21 cellular contexts compared by ENCODE assay signal in genomic region chr1:152441756-152442155, GRCh38. TPM values are rescaled to one million over a fixed set of nuclear protein-coding genes. Genes with fewer than 3 reads are reported as not detected.
DNase-seq lines count a peak whose midpoint lies in the region; ATAC-seq and TF ChIP-seq lines count a peak whose summit lies in the region.
"Had no signal": no experiment of that assay in that cellular context is flagged by ENCODE, and none has a peak within 500 bp of the region (broad histone marks: within the 10 kb centered on the region; RNA-seq: fewer than 3 reads in every experiment).

No MANE protein-coding gene starts in this region.

- H3K27me3 Mint-ChIP-seq in GM23338 (ENCODE audit: insufficient read depth, low read depth, poor library complexity): peaks cover 4% of the 10 kb centered on the region
- H3K27me3 Mint-ChIP-seq: IgD-negative memory B cell had no signal

- H3K79me2 ChIP-seq in GM23338 (replicated peaks; ENCODE audit: insufficient read depth): no peaks in the 10 kb centered on the region

- H3K4me1 Mint-ChIP-seq in GM23338: no peaks in the 10 kb centered on the region

- no peaks in the 10 kb centered on the region for H3K9me3 ChIP-seq in SJSA1 (replicated peaks)
- no peaks in the 10 kb centered on the region for H3K9me3 ChIP-seq in esophagus muscularis mucosa
- no peaks in the 10 kb centered on the region for H3K9me3 ChIP-seq in stomach smooth muscle (ENCODE audit: control insufficient read depth in 2 of 2, low read length in 2 of 2)
- H3K9me3 ChIP-seq: A549, HAP-1 had no signal

- TF ChIP-seq POLR2A in esophagus muscularis mucosa (IDR thresholded peaks at IDR 0.05; ENCODE audit: low read depth): no peak

- H3K9ac ChIP-seq in stomach smooth muscle (ENCODE audit: low read length in 2 of 2): no peak overlapping the region

- no peak overlapping the region for H3K4me3 ChIP-seq in GM23338
- H3K4me3 ChIP-seq in SJSA1: no peak overlapping the region
- no peak overlapping the region for H3K4me3 ChIP-seq in esophagus muscularis mucosa
- no peak overlapping the region for H3K4me3 ChIP-seq in stomach smooth muscle (ENCODE audit: low read length in 2 of 2)
- H3K4me3 ChIP-seq: A549, HAP-1 had no signal

- TF ChIP-seq EP300 in esophagus muscularis mucosa (IDR thresholded peaks at IDR 0.05): no peak

- 100% methylated on average over 2 of the region's 2 CpGs for WGBS in esophagus muscularis mucosa

- no peaks in the 10 kb centered on the region for H4K20me1 ChIP-seq in GM23338 (replicated peaks; ENCODE audit: insufficient read depth)

- H3K27ac Mint-ChIP-seq in GM23338: no peak overlapping the region
- H3K27ac Mint-ChIP-seq: CD8-positive, alpha-beta T cell; IgD-negative memory B cell had no signal

- H3K9me2 ChIP-seq in GM23338 (ENCODE audit: insufficient read depth): no peaks in the 10 kb centered on the region

- no peaks in the 10 kb centered on the region for H3K9me3 Mint-ChIP-seq in GM23338
- H3K9me3 Mint-ChIP-seq: CD14-positive monocyte; CD8-positive, alpha-beta T cell; IgD-negative memory B cell had no signal

- H3K4me3 Mint-ChIP-seq in GM23338: no peak overlapping the region
- H3K4me3 Mint-ChIP-seq: CD14-positive monocyte; CD8-positive, alpha-beta T cell; IgD-negative memory B cell had no signal

- no peaks in the 10 kb centered on the region for H3F3A ChIP-seq in GM23338 (replicated peaks; ENCODE audit: low read depth)

- TF ChIP-seq CTCF in GM23338 (conservative IDR thresholded peaks at IDR 0.05; ENCODE audit: low read depth in 2 of 2) (no peak), esophagus muscularis mucosa (IDR thresholded peaks at IDR 0.05) (no peak)

- H3K36me3 ChIP-seq in GM23338 (ENCODE audit: insufficient read depth) (no peaks in the 10 kb centered on the region), SJSA1 (no peaks in the 10 kb centered on the region), esophagus muscularis mucosa (no peaks in the 10 kb centered on the region), stomach smooth muscle (ENCODE audit: control insufficient read depth in 2 of 2, insufficient read depth in 2 of 2, low read length in 2 of 2) (no peaks in the 10 kb centered on the region)
- H3K36me3 ChIP-seq: HAP-1 had no signal

- H2AFZ ChIP-seq in GM23338: peak overlapping the region; percentile 88; the same call in 1 of the 2 replicates

- ATAC-seq in GM23338 (no peak), GM18873 (IDR thresholded peaks at IDR 0.05; ENCODE audit: low FRiP score, unreplicated experiment) (no peak), GM21515 (IDR thresholded peaks at IDR 0.05; ENCODE audit: unreplicated experiment) (no peak), GM18868 (IDR thresholded peaks at IDR 0.05; ENCODE audit: unreplicated experiment) (no peak)
- ATAC-seq: CD8-positive, alpha-beta T cell had no signal

- peaks cover 3% of the 10 kb centered on the region; the same call in 1 of the 2 replicates for H3K4me1 ChIP-seq in GM23338 (ENCODE audit: insufficient read depth)
- H3K4me1 ChIP-seq in SJSA1 (replicated peaks): peaks cover 57% of the 10 kb centered on the region
- H3K4me1 ChIP-seq in esophagus muscularis mucosa: peaks cover 0 to 11% (median 2%) of the 10 kb centered on the region in 4 donors
- H3K4me1 ChIP-seq in stomach smooth muscle (ENCODE audit: control insufficient read depth, insufficient read depth, low read length): peaks cover 11% of the 10 kb centered on the region
- H3K4me1 ChIP-seq: A549, HAP-1 had no signal

- no peak overlapping the region for H3K4me2 ChIP-seq in GM23338
- H3K4me2 ChIP-seq: A549 had no signal

- H3K27ac ChIP-seq in GM23338 (ENCODE audit: low read depth) (no peak overlapping the region), SJSA1 (peak overlapping the region; percentile 58), esophagus muscularis mucosa (replicated peaks in 1 of 4) (no peak overlapping the region), stomach smooth muscle (ENCODE audit: low read length) (peak overlapping the region; percentile 2)
- H3K27ac ChIP-seq: A549 had no signal

- H3K36me3 Mint-ChIP-seq in GM23338 (ENCODE audit: low read depth): no peaks in the 10 kb centered on the region
- H3K36me3 Mint-ChIP-seq: CD14-positive monocyte; CD8-positive, alpha-beta T cell had no signal

- intact Hi-C loops in esophagus muscularis mucosa (cut with DNase I): no loop called here

- DNase-seq in GM23338 (ENCODE audit: low spot score) (no peak), SJSA1 (ENCODE audit: low read depth in 1 of 2, low spot score in 2 of 2) (peak in 1 of 2 experiments; percentile 24), esophagus muscularis mucosa (ENCODE audit: extremely low spot score) (peak; percentile 81), ureter (ENCODE audit: low spot score) (no peak)
- DNase-seq: CD8-positive, alpha-beta T cell; COR-L47; DMS153; DND-41; GF-D8 had no signal

- no peaks in the 10 kb centered on the region for H3K27me3 ChIP-seq in GM23338 (ENCODE audit: insufficient read depth)
- H3K27me3 ChIP-seq in SJSA1 (replicated peaks): no peaks in the 10 kb centered on the region
- H3K27me3 ChIP-seq in esophagus muscularis mucosa: no peaks in the 10 kb centered on the region
- H3K27me3 ChIP-seq in stomach smooth muscle (ENCODE audit: control insufficient read depth in 1 of 2, insufficient read depth in 2 of 2, low read length in 2 of 2): no peaks in the 10 kb centered on the region

TF ChIP-seq in GM23338, 12 proteins besides CTCF, POLR2A, EP300 and RAD21 (continues in another document):
- no peak for TF ChIP-seq EZH2phosphoT487 (IDR thresholded peaks at IDR 0.05; ENCODE audit: unreplicated experiment)
- TF ChIP-seq ZNF331 (CRISPR knock-in tag; IDR thresholded peaks at IDR 0.05; ENCODE audit: low read depth): no peak
- no peak for TF ChIP-seq ZNF462 (CRISPR knock-in tag; IDR thresholded peaks at IDR 0.05)

RNA-seq across cellular contexts. Expression of gene CRNN, which starts 27.7 kb away (rescaled TPM):
- not detected in 2 replicates for total RNA-seq in GM23338 (2014; rRNA removed; shearing (Covaris generic))
- polyA plus RNA-seq in GM23338 (2016; fragmentation: Nextera tagmentation; extraction: Ambion mirVana): not detected in 2 replicates
- 0.16 TPM in 1 of 2 replicates, not detected in the other for total RNA-seq in SJSA1 (2014; rRNA removed; shearing (Covaris generic))
- total RNA-seq in esophagus muscularis mucosa (1 to 10 TPM in 1 of 4 donors, under 1 TPM in 1, not detected in 2; 0.23 to 3.7 TPM), ureter (not detected)
- total RNA-seq: CD8-positive, alpha-beta T cell; H1; HT1080 had no signal
- polyA plus RNA-seq: A549, AG04450, BJ, CD14-positive monocyte, H1, IgD-negative memory B cell had no signal

Comparison
In these comparisons a context has a peak if more than half of its experiments do, and no peak if none do; other contexts are left out.
1. H3K27ac ChIP-seq: peak in SJSA1 (single experiment) and stomach smooth muscle (single experiment); none in GM23338 (single experiment) and esophagus muscularis mucosa (0 of 4).